8 cellular contexts compared by ENCODE assay signal in the genomic region with DNA sequence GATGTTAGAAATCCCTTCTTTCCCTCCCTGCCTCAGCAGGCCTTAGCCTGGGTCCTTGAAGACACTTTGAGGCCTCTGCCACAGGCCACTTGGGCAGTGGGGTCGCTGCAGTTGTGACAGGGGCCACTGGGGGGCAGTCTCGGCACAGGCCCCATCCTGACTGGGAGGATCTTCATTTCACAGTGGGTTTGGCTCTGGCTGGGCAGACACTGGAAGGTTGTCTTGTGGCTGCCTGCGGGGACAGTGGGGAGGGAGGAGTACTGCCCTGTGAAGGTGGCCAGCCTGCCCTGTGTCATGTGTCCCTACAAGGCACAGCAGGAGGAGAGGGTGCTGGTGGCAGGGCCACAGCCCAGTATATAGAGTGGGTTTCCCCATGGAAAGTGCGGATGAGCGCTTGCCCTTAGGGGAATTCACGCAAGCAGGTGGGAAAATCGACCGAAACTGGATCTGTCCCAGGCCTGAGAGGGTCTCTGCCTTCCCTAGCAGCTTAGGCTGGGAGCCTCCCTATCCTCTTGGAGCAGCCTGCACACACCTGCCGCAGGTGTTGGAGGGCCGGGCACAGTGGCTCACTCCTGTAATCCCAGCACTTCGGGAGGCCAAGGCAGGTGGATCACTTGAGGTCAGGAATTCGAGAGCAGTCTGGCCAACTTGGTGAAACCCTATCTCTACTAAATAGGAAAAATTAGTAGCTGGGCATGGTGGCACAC. TPM values are rescaled to one million over a fixed set of nuclear protein-coding genes. Genes with fewer than 3 reads are reported as not detected.
A peak's percentile ranks its signal among the peaks of the same experiment; 100 is the strongest.
DNase-seq lines count a peak whose midpoint lies in the region; ATAC-seq, FAIRE-seq and TF ChIP-seq lines count a peak whose summit lies in the region.

No MANE protein-coding gene starts in this region.

- POLR2A ChIA-PET in BJ (lab: Charles Lee) = no interaction called here

- in situ Hi-C loops in HAP-1 (cut with MboI; ENCODE audit: low sequenced_read_pairs) = no loop called here

- FAIRE-seq in RCC 7860 (lab: Jason Lieb, UNC) = no peak

- TF ChIP-seq CTCF in BJ (IDR thresholded peaks at IDR 0.05; ENCODE audit: insufficient read depth, low read depth, low read length) = peak; percentile 93
- peak; percentile 90 for TF ChIP-seq CTCF in foreskin keratinocyte (conservative IDR thresholded peaks at IDR 0.05)

- no peak overlapping the region for H3K27ac ChIP-seq in foreskin keratinocyte

- DNase-seq in BJ (ENCODE audit: low read depth) = no peak
- peak; percentile 50 to 85 for DNase-seq in HAP-1 (ENCODE audit: low spot score in 2 of 2)
- DNase-seq in RCC 7860 (ENCODE audit: low spot score) = peak; percentile 31
- DNase-seq in activated T-helper 9 cell treated with anti-CD3 and anti-CD28 coated beads, Interleukin-2, amount 50 U/mL, for 16 hours (ENCODE audit: low read depth) = peak; percentile 40
- DNase-seq in foreskin keratinocyte = peak in 1 of 2 donors; percentile 20
- peak; percentile 50 for DNase-seq in pons (ENCODE audit: low spot score)
- peak; percentile 73 for DNase-seq in ureter (ENCODE audit: low spot score)
- DNase-seq in putamen (ENCODE audit: low spot score) = no peak

- no peak overlapping the region for H3K4me3 ChIP-seq in BJ (ENCODE audit: low read depth, low read length)
- H3K4me3 ChIP-seq in HAP-1 = no peak overlapping the region

- peaks cover 68% of the 10 kb centered on the region for H3K36me3 ChIP-seq in BJ (ENCODE audit: control insufficient read depth, insufficient read depth, low read length)
- H3K36me3 ChIP-seq in HAP-1 (replicated peaks) = peaks cover 100% of the 10 kb centered on the region

- CTCF ChIA-PET in BJ (lab: Yijun Ruan, JAX) = interaction anchor here (0.6 to 2.5 kb wide), 5 partner anchors 14 to 58 kb away, joined by 3 to 17 read pairs (median 4); no protein-coding TSS in a partner anchor

- no peaks in the 10 kb centered on the region for H3K9me3 ChIP-seq in HAP-1

- no peaks in the 10 kb centered on the region for H3K27me3 ChIP-seq in BJ (ENCODE audit: control insufficient read depth, insufficient read depth, low read length)
- no peaks in the 10 kb centered on the region for H3K27me3 ChIP-seq in HAP-1 (ENCODE audit: low read depth)
- H3K27me3 ChIP-seq in foreskin keratinocyte = no peaks in the 10 kb centered on the region

- no peaks in the 10 kb centered on the region for H3K4me1 ChIP-seq in HAP-1
- H3K4me1 ChIP-seq in foreskin keratinocyte = no peaks in the 10 kb centered on the region

- peak; percentile 79 for ATAC-seq in foreskin keratinocyte

RNA-seq across cellular contexts. Expression of a gene that starts 28.8 kb away (rescaled TPM):
- polyA plus RNA-seq in BJ (2011; rRNA removed) = 5.5 and 5.8 TPM in 2 replicates
- 3.6 and 4.1 TPM in 2 replicates for polyA minus RNA-seq in BJ (2011; rRNA and poly(A)+ RNA removed)
- total RNA-seq in foreskin keratinocyte = 27.1 and 28.4 TPM in 2 replicates
- 37.7 and 37.8 TPM in 2 replicates for polyA plus RNA-seq in foreskin keratinocyte
- 2.6 TPM for total RNA-seq in ureter

RNA-seq across cellular contexts. Expression of a gene that starts 46.8 kb away (rescaled TPM):
- polyA plus RNA-seq in BJ (2011; rRNA removed) (14.8 and 16.2 TPM in 2 replicates), foreskin keratinocyte (1.9 and 2.1 TPM in 2 replicates)
- 14.0 and 19.3 TPM in 2 replicates for polyA minus RNA-seq in BJ (2011; rRNA and poly(A)+ RNA removed)
- total RNA-seq in foreskin keratinocyte (5.9 and 8.2 TPM in 2 replicates), ureter (49.8 TPM)

Comparison
In these comparisons a context has a peak if more than half of its experiments do, and no peak if none do; other contexts are left out.
1. DNase-seq: peak in HAP-1 (2 of 2), RCC 7860 (single experiment), activated T-helper 9 cell treated with anti-CD3 and anti-CD28 coated beads, Interleukin-2, amount 50 U/mL, for 16 hours (single experiment), pons (single experiment) and ureter (single experiment); none in BJ (single experiment) and putamen (single experiment).